In genomic region chr7:121797283-121798037, GRCh38 we compare ENCODE assay signal across 12 cellular contexts.
A peak's percentile ranks its signal among the peaks of the same experiment; 100 is the strongest.
DNase-seq lines count a peak whose midpoint lies in the region; ATAC-seq and TF ChIP-seq lines count a peak whose summit lies in the region.
"Had no signal": no experiment of that assay in that cellular context is flagged by ENCODE, and none has a peak within 500 bp of the region (broad histone marks: within the 10 kb centered on the region; RNA-seq: fewer than 3 reads in every experiment).

No MANE protein-coding gene starts in this region.

- DNase-seq in HT1080 (ENCODE audit: low read depth) (peak; percentile 57), astrocyte of the cerebellum (ENCODE audit: low read depth) (peak; percentile 80), glomerular visceral epithelial cell (ENCODE audit: extremely low spot score) (peak; percentile 9), pons (ENCODE audit: low spot score) (peak; percentile 99), lower lobe of right lung (no peak)
- DNase-seq in stimulated activated naive CD8-positive, alpha-beta T cell treated with anti-CD3 and anti-CD28 coated beads, Interleukin-15, amount 100 ng/mL, for 72 hours: no peak
- DNase-seq in stimulated activated CD4-positive, alpha-beta T cell treated with anti-CD3 and anti-CD28 coated beads, Interleukin-2, amount 100 ng/mL, for 48 hours: no peak
- DNase-seq: activated naive CD4-positive, alpha-beta T cell treated with anti-CD3 and anti-CD28 coated beads, Interleukin-2, amount 50 U/mL, for 16 hours; CD8-positive, alpha-beta memory T cell; transverse colon had no signal

- ATAC-seq in stimulated activated naive CD8-positive, alpha-beta T cell treated with anti-CD3 and anti-CD28 coated beads, Interleukin-15, amount 100 ng/mL, for 72 hours: no peak
- ATAC-seq in HG02885 (IDR thresholded peaks at IDR 0.05; ENCODE audit: poor library complexity, unreplicated experiment) (no peak), lower lobe of right lung (no peak)

- no peaks in the 10 kb centered on the region for H3K4me1 Mint-ChIP-seq in stimulated activated naive CD8-positive, alpha-beta T cell treated with anti-CD3 and anti-CD28 coated beads, Interleukin-15, amount 100 ng/mL, for 72 hours
- H3K4me1 Mint-ChIP-seq: CD8-positive, alpha-beta memory T cell had no signal

- H3K27ac Mint-ChIP-seq in stimulated activated naive CD8-positive, alpha-beta T cell treated with anti-CD3 and anti-CD28 coated beads, Interleukin-15, amount 100 ng/mL, for 72 hours: no peak overlapping the region
- H3K27ac Mint-ChIP-seq: CD8-positive, alpha-beta memory T cell had no signal

- H3K4me1 ChIP-seq in lower lobe of right lung: no peaks in the 10 kb centered on the region
- H3K4me1 ChIP-seq: parathyroid adenoma, transverse colon had no signal

- H3K36me3 ChIP-seq in lower lobe of right lung: no peaks in the 10 kb centered on the region
- H3K36me3 ChIP-seq: transverse colon had no signal

- H3K27me3 ChIP-seq in lower lobe of right lung (ENCODE audit: low read depth): no peaks in the 10 kb centered on the region
- H3K27me3 ChIP-seq: transverse colon had no signal

- no peak overlapping the region for H3K4me3 Mint-ChIP-seq in stimulated activated naive CD8-positive, alpha-beta T cell treated with anti-CD3 and anti-CD28 coated beads, Interleukin-15, amount 100 ng/mL, for 72 hours
- H3K4me3 Mint-ChIP-seq: CD8-positive, alpha-beta memory T cell had no signal

- peaks cover 0 to 4% of the 10 kb centered on the region in 2 donors for H3K9me3 Mint-ChIP-seq in stimulated activated naive CD8-positive, alpha-beta T cell treated with anti-CD3 and anti-CD28 coated beads, Interleukin-15, amount 100 ng/mL, for 72 hours

- no peak overlapping the region for H3K4me3 ChIP-seq in astrocyte of the cerebellum (ENCODE audit: low read depth, low read length)
- H3K4me3 ChIP-seq in lower lobe of right lung: no peak overlapping the region
- H3K4me3 ChIP-seq: transverse colon had no signal

- H3K9me3 ChIP-seq in lower lobe of right lung: no peaks in the 10 kb centered on the region
- H3K9me3 ChIP-seq: transverse colon had no signal

- intact Hi-C loops in lower lobe of right lung (cut with DNase I): no loop called here

- in situ Hi-C loops in astrocyte of the cerebellum (cut with HindIII; ENCODE audit: low sequenced_read_pairs): no loop called here

- no peaks in the 10 kb centered on the region for H3K27me3 Mint-ChIP-seq in stimulated activated naive CD8-positive, alpha-beta T cell treated with anti-CD3 and anti-CD28 coated beads, Interleukin-15, amount 100 ng/mL, for 72 hours
- H3K27me3 Mint-ChIP-seq: CD8-positive, alpha-beta memory T cell had no signal

- TF ChIP-seq CTCF in astrocyte of the cerebellum (IDR thresholded peaks at IDR 0.05; ENCODE audit: low read depth, low read length, missing control alignments) (no peak), lower lobe of right lung (IDR thresholded peaks at IDR 0.05) (no peak)

- no peak overlapping the region for H3K27ac ChIP-seq in lower lobe of right lung
- H3K27ac ChIP-seq: parathyroid adenoma, transverse colon had no signal

Comparison
In these comparisons a context has a peak if more than half of its experiments do, and no peak if none do; other contexts are left out.
1. DNase-seq: peak in HT1080 (single experiment), astrocyte of the cerebellum (single experiment), glomerular visceral epithelial cell (single experiment) and pons (single experiment); none in stimulated activated naive CD8-positive, alpha-beta T cell treated with anti-CD3 and anti-CD28 coated beads, Interleukin-15, amount 100 ng/mL, for 72 hours (0 of 2), stimulated activated CD4-positive, alpha-beta T cell treated with anti-CD3 and anti-CD28 coated beads, Interleukin-2, amount 100 ng/mL, for 48 hours (0 of 2) and lower lobe of right lung (single experiment).